Comparison of ENCODE assay signal across 15 cellular contexts in the genomic region with DNA sequence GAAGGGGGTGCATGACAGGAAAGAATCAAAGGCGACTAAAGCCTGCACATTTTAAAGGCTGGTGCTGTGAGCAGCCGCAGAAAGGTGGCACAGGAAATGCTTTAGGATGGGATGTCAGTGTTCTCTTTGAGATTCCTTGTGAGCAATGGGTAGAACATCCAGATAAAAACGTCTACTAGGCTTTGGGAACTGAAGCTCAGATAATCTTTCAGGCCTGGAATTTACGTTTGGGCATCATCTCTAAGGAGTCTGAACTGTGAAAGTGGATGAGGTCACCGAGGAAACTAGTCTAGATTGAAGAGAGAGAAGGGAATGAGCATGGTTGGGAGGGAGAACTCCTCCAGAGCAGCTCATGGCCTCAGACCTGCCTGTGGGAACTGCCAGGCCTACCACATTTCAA.
DNase-seq lines count a peak whose midpoint lies in the region; ATAC-seq and TF ChIP-seq lines count a peak whose summit lies in the region.
"Had no signal": no experiment of that assay in that cellular context is flagged by ENCODE, and none has a peak within 500 bp of the region (broad histone marks: within the 10 kb centered on the region; RNA-seq: fewer than 3 reads in every experiment).

No MANE protein-coding gene starts in this region.

- no peak overlapping the region for H3K4me3 ChIP-seq in OCI-LY7 (ENCODE audit: low read depth, low read length, poor library complexity, severe bottlenecking)
- H3K4me3 ChIP-seq in choroid plexus epithelial cell (ENCODE audit: low read depth, low read length), result no peak overlapping the region
- H3K4me3 ChIP-seq: heart left ventricle, prostate gland had no signal

- BruUV-seq in OCI-LY7 (replicated peaks; lab: Mats Ljungman, UMichigan), result TSS peak; percentile 18

- peak; percentile 94 for DNase-seq in EH (ENCODE audit: low read depth)
- DNase-seq in OCI-LY7 (ENCODE audit: low spot score), result no peak
- DNase-seq in choroid plexus epithelial cell (ENCODE audit: low read depth), result peak; percentile 48
- DNase-seq in non-pigmented ciliary epithelial cell (ENCODE audit: low read depth), result peak; percentile 75
- no peak for DNase-seq in stimulated activated naive B cell treated with anti-CD40 and anti-IgM and Interleukin-4, amounts not matched to agents 10 μg/mL and 1 μg/mL and 100 μg/mL, for 72 hours
- DNase-seq: activated CD4-positive, CD25-positive, alpha-beta regulatory T cell; activated naive CD4-positive, alpha-beta T cell treated with anti-CD3 and anti-CD28 coated beads for 36 hours; DMS79 treated with DMSO at 0.1 percent for 48 hours; heart left ventricle; NCI-H1092 treated with DMSO at 0.1 percent for 48 hours; NCI-H524 treated with DMSO at 0.1 percent for 48 hours; stimulated activated CD4-positive, alpha-beta T cell treated with anti-CD3 and anti-CD28 coated beads, Interleukin-4, amount 100 ng/mL, for 24 hours had no signal

- H3K36me3 ChIP-seq in OCI-LY7 (ENCODE audit: insufficient read depth, low read length), result peaks cover 66% of the 10 kb centered on the region
- H3K36me3 ChIP-seq: prostate gland had no signal

- no peaks in the 10 kb centered on the region for H3K9me2 ChIP-seq in OCI-LY7 (ENCODE audit: insufficient read depth, low read length)

- H3K36me3 Mint-ChIP-seq in stimulated activated naive B cell treated with anti-CD40 and anti-IgM and Interleukin-4, amounts not matched to agents 10 μg/mL and 1 μg/mL and 100 μg/mL, for 72 hours, result peaks cover 32 to 50% of the 10 kb centered on the region in 2 donors

- ATAC-seq in GM21576 (IDR thresholded peaks at IDR 0.05; ENCODE audit: unreplicated experiment) (no peak), GM19397 (IDR thresholded peaks at IDR 0.05; ENCODE audit: unreplicated experiment) (no peak)
- ATAC-seq in stimulated activated naive B cell treated with anti-CD40 and anti-IgM and Interleukin-4, amounts not matched to agents 10 μg/mL and 1 μg/mL and 100 μg/mL, for 72 hours (replicated peaks), result no peak
- ATAC-seq: heart left ventricle had no signal

- no peaks in the 10 kb centered on the region for H3K9me3 ChIP-seq in OCI-LY7 (ENCODE audit: low read length)
- H3K9me3 ChIP-seq: heart left ventricle, prostate gland had no signal

- no peaks in the 10 kb centered on the region for H4K20me1 ChIP-seq in OCI-LY7 (ENCODE audit: insufficient read depth, low read length)

- CTCF ChIA-PET in OCI-LY7 (lab: Charles Lee; ENCODE audit: unreplicated experiment), result interaction anchor here (1.0 kb wide), 1 partner anchor 38 kb away, joined by 3 read pairs; no protein-coding TSS in a partner anchor

- no peak overlapping the region for H3K4me3 Mint-ChIP-seq in stimulated activated naive B cell treated with anti-CD40 and anti-IgM and Interleukin-4, amounts not matched to agents 10 μg/mL and 1 μg/mL and 100 μg/mL, for 72 hours
- H3K4me3 Mint-ChIP-seq: activated naive CD4-positive, alpha-beta T cell treated with anti-CD3 and anti-CD28 coated beads for 36 hours had no signal

- no peaks in the 10 kb centered on the region for H3K27me3 Mint-ChIP-seq in stimulated activated naive B cell treated with anti-CD40 and anti-IgM and Interleukin-4, amounts not matched to agents 10 μg/mL and 1 μg/mL and 100 μg/mL, for 72 hours

- no peak overlapping the region for H3K4me2 ChIP-seq in OCI-LY7 (ENCODE audit: low read length)

- H3K27ac Mint-ChIP-seq in stimulated activated naive B cell treated with anti-CD40 and anti-IgM and Interleukin-4, amounts not matched to agents 10 μg/mL and 1 μg/mL and 100 μg/mL, for 72 hours, result no peak overlapping the region
- H3K27ac Mint-ChIP-seq: activated naive CD4-positive, alpha-beta T cell treated with anti-CD3 and anti-CD28 coated beads for 36 hours had no signal

- H3K4me1 ChIP-seq in OCI-LY7 (ENCODE audit: insufficient read depth, low read length, poor library complexity, severe bottlenecking), result peaks cover 34% of the 10 kb centered on the region
- H3K4me1 ChIP-seq: prostate gland had no signal

- peaks cover 53% of the 10 kb centered on the region in 2 donors for H3K4me1 Mint-ChIP-seq in stimulated activated naive B cell treated with anti-CD40 and anti-IgM and Interleukin-4, amounts not matched to agents 10 μg/mL and 1 μg/mL and 100 μg/mL, for 72 hours

- H3K9me3 Mint-ChIP-seq in stimulated activated naive B cell treated with anti-CD40 and anti-IgM and Interleukin-4, amounts not matched to agents 10 μg/mL and 1 μg/mL and 100 μg/mL, for 72 hours, result peaks cover 3% of the 10 kb centered on the region in 2 donors
- H3K9me3 Mint-ChIP-seq: activated naive CD4-positive, alpha-beta T cell treated with anti-CD3 and anti-CD28 coated beads for 36 hours had no signal

- POLR2A ChIA-PET in OCI-LY7 (lab: Charles Lee), result interaction anchor here (0.6 to 0.9 kb wide), 2 partner anchors 26 to 76 kb away, joined by 3 to 4 read pairs; no protein-coding TSS in a partner anchor

- no peak overlapping the region for H2AFZ ChIP-seq in OCI-LY7 (ENCODE audit: low read length)

- intact Hi-C loops in OCI-LY7 (cut with micrococcal nuclease; ENCODE audit: unreplicated experiment), result loop anchor here (5.0 kb wide), 1 partner anchor 467 kb away; no protein-coding TSS in a partner anchor

- H3K27ac ChIP-seq in OCI-LY7 (ENCODE audit: low read depth, low read length, poor library complexity, severe bottlenecking), result no peak overlapping the region
- H3K27ac ChIP-seq: heart left ventricle, prostate gland had no signal

- H3K79me2 ChIP-seq in OCI-LY7 (ENCODE audit: insufficient read depth, low read depth, low read length), result peaks cover 8% of the 10 kb centered on the region; the same call in 1 of the 2 replicates

- TF ChIP-seq CTCF in OCI-LY7 (conservative IDR thresholded peaks at IDR 0.05; ENCODE audit: low read length), result no peak
- no peak for TF ChIP-seq CTCF in choroid plexus epithelial cell (conservative IDR thresholded peaks at IDR 0.05; ENCODE audit: low read depth, low read length)

Comparison
In these comparisons a context has a peak if more than half of its experiments do, and no peak if none do; other contexts are left out.
1. DNase-seq: peak in EH (single experiment), choroid plexus epithelial cell (single experiment) and non-pigmented ciliary epithelial cell (single experiment); none in OCI-LY7 (single experiment) and stimulated activated naive B cell treated with anti-CD40 and anti-IgM and Interleukin-4, amounts not matched to agents 10 μg/mL and 1 μg/mL and 100 μg/mL, for 72 hours (single experiment).